1 cellular context compared by ENCODE assay signal in genomic region chr15:31343831-31344230, GRCh38.
TF ChIP-seq lines count a peak whose summit lies in the region.

No MANE protein-coding gene starts in this region.

TF ChIP-seq in WTC11, 78 proteins besides CTCF, POLR2A, EP300 and RAD21 (continued from another document):
- TF ChIP-seq, protein P1, sequence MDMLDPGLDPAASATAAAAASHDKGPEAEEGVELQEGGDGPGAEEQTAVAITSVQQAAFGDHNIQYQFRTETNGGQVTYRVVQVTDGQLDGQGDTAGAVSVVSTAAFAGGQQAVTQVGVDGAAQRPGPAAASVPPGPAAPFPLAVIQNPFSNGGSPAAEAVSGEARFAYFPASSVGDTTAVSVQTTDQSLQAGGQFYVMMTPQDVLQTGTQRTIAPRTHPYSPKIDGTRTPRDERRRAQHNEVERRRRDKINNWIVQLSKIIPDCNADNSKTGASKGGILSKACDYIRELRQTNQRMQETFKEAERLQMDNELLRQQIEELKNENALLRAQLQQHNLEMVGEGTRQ (CRISPR knock-in tag; IDR thresholded peaks at IDR 0.05) = no peak
- TF ChIP-seq, protein P2, sequence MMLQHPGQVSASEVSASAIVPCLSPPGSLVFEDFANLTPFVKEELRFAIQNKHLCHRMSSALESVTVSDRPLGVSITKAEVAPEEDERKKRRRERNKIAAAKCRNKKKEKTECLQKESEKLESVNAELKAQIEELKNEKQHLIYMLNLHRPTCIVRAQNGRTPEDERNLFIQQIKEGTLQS (CRISPR knock-in tag; conservative IDR thresholded peaks at IDR 0.05) = no peak
- TF ChIP-seq GABPB1 (CRISPR knock-in tag; IDR thresholded peaks at IDR 0.05) (no peak), NR3C1 (CRISPR knock-in tag; conservative IDR thresholded peaks at IDR 0.05; ENCODE audit: low read depth) (no peak), IRF2 (CRISPR knock-in tag; IDR thresholded peaks at IDR 0.05; ENCODE audit: borderline replicate concordance, low read depth) (no peak)
